8 cellular contexts compared by ENCODE assay signal in the genomic region with DNA sequence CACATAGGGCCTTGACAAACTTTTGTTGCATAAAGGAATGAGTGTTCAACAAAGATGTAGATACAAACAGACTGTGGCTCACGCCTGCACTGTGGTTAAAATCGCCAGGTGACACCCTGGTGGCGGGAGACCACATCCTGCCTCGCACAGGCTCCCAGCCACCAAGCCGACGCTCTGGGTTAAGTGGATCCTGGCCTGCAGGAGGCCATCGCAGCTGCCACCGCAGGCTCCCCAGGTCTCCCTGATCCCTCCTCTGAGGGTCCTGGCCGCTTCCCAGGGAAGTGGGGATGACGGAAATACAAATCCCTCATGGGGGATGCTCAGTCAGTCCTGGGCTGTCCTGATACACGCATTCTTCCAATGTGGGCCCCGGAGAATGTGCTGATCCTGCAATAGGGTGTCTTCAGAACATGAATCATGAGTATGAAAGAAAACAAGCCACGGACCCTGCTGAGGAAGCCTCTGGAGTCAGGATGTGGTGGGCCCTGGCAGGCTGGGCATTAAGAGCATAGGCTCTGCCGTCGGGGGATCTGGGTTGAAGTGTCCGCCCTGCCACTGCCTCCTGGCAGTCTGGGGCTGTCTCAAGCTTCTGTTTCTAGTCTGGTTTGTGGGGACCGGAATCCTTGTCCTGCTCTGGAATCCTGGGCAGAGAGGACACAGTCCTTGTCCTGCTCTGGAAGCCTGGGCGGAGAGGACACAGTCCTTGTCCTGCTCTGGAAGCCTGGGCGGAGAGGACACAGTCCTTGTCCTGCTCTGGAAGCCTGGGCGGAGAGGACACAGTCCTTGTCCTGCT.
A peak's percentile ranks its signal among the peaks of the same experiment; 100 is the strongest.
DNase-seq lines count a peak whose midpoint lies in the region; ATAC-seq lines count a peak whose summit lies in the region.

No MANE protein-coding gene starts in this region.

- ATAC-seq in GM18907 (IDR thresholded peaks at IDR 0.05; ENCODE audit: unreplicated experiment) (peak; percentile 96), HG03095 (IDR thresholded peaks at IDR 0.05; ENCODE audit: unreplicated experiment) (peak; percentile 87)

- peak; percentile 57 for DNase-seq in T-helper 9 cell
- DNase-seq in astrocyte of the hippocampus (ENCODE audit: low read depth, low spot score) = peak; percentile 68
- DNase-seq in stimulated activated CD8-positive, alpha-beta memory T cell treated with anti-CD3 and anti-CD28 coated beads, Interleukin-15, amount 100 ng/mL, for 1 hour (ENCODE audit: low read depth) = peak; percentile 46
- DNase-seq in epidermal melanocyte (ENCODE audit: insufficient read length, low spot score) = no peak
- DNase-seq in Ammon's horn (ENCODE audit: low spot score) = no peak
- no peak for DNase-seq in DMS79 (lab: John Stamatoyannopoulos, UW)

Comparison
In these comparisons a context has a peak if more than half of its experiments do, and no peak if none do; other contexts are left out.
1. DNase-seq: peak in T-helper 9 cell (single experiment), astrocyte of the hippocampus (single experiment) and stimulated activated CD8-positive, alpha-beta memory T cell treated with anti-CD3 and anti-CD28 coated beads, Interleukin-15, amount 100 ng/mL, for 1 hour (single experiment); none in epidermal melanocyte (single experiment), Ammon's horn (single experiment) and DMS79 (single experiment).